Comparison of ENCODE assay signal across 1 cellular context in the genomic region with DNA sequence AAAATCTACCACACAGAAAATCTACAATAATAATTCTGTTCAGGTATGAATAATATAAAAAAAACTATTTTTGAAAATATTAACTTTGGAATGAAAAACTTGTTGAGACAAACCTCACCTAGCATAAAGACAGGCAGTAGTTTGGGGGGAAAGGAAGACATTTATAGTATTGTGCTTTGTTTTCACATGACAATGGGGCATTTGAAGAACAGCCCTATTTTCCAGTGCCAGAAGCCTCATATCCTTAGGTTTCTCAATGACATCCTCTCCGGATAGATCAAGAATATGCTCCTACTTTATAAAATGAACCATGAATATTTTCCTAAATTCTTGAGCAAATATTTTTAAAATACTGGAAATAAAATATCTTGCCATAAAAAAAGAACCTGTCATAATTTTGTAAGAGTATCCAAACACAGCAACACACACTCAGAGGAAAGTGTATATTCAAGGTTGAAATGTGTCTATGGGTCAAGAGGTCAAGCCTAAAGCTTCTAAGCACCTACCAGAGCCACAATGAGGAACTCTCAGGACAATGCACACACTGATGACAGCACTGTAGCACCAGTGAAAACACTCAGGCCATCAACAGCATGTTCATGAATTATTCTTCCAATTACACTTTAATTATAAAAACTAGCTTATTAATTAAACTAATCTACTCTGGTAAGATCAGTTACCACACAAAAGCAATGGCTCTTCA.
A peak's percentile ranks its signal among the peaks of the same experiment; 100 is the strongest.
TF ChIP-seq lines count a peak whose summit lies in the region.

No MANE protein-coding gene starts in this region.

TF ChIP-seq in GM12878, 131 proteins besides CTCF, POLR2A, EP300 and RAD21 (continued from another document):
- no peak for TF ChIP-seq BCL3 (IDR thresholded peaks at IDR 0.05; ENCODE audit: borderline replicate concordance, insufficient read depth, low read depth, low read length, poor library complexity, severe bottlenecking)
- TF ChIP-seq NR2F1 (conservative IDR thresholded peaks at IDR 0.05): peak; percentile 75; the same call in 1 of the 2 replicates
